In genomic region chr12:26831959-26832816, GRCh38 we compare ENCODE assay signal across 8 cellular contexts. TPM values are rescaled to one million over a fixed set of nuclear protein-coding genes. Genes with fewer than 3 reads are reported as not detected.
DNase-seq lines count a peak whose midpoint lies in the region; ATAC-seq, FAIRE-seq and TF ChIP-seq lines count a peak whose summit lies in the region.

No MANE protein-coding gene starts in this region.

- no peak overlapping the region for H2AFZ ChIP-seq in HepG2 (ENCODE audit: low read length)

- under 1% methylated on average over 13 of the region's 54 CpGs for WGBS in HepG2 (ENCODE audit: low lambda C conversion rate)

- POLR2A ChIA-PET in activated CD4-positive, alpha-beta T cell treated with anti-CD3 and anti-CD28 coated beads for 36 hours (lab: Charles Lee) = interaction anchor here (1.0 to 2.0 kb wide), 4 partner anchors 24 to 190 kb away, joined by 3 to 11 read pairs (median 4); partner anchors contain the start of gene MED21
- POLR2A ChIA-PET in HepG2 (lab: Yijun Ruan, JAX) = interaction anchor here (0.6 to 4.9 kb wide), 13 partner anchors 9 to 190 kb away, joined by 3 to 48 read pairs (median 4); partner anchors contain the start of gene MED21

- H3K27me3 Mint-ChIP-seq in activated CD4-positive, alpha-beta T cell treated with anti-CD3 and anti-CD28 coated beads for 36 hours = no peaks in the 10 kb centered on the region

- DNase-seq in GM18507 (ENCODE audit: extremely low spot score, insufficient read length, low read depth) (peak; percentile 54), NCI-H345 (lab: John Stamatoyannopoulos, UW) (peak; percentile 37), coronary artery (ENCODE audit: low spot score) (peak; percentile 85), HepG2 (ENCODE audit: low spot score) (peak; percentile 63)
- peak; percentile 82 for DNase-seq in activated CD4-positive, alpha-beta T cell treated with anti-CD3 and anti-CD28 coated beads for 36 hours
- DNase-seq in stimulated activated CD4-positive, alpha-beta T cell treated with anti-CD3 and anti-CD28 coated beads, Interleukin-4, amount 100 ng/mL, for 24 hours = peak; percentile 62

- peak; percentile 48; the same call in 1 of the 2 replicates for TF ChIP-seq RAD21 in HepG2 (CRISPR knock-in tag; IDR thresholded peaks at IDR 0.05)

- H3K4me3 Mint-ChIP-seq in activated CD4-positive, alpha-beta T cell treated with anti-CD3 and anti-CD28 coated beads for 36 hours = peak overlapping the region; percentile 96

- no peaks in the 10 kb centered on the region for H3K9me3 ChIP-seq in HepG2 (ENCODE audit: low read length)

- peaks cover 14% of the 10 kb centered on the region for H3K36me3 Mint-ChIP-seq in activated CD4-positive, alpha-beta T cell treated with anti-CD3 and anti-CD28 coated beads for 36 hours (ENCODE audit: low read depth)

- ATAC-seq in HG02938 (IDR thresholded peaks at IDR 0.05; ENCODE audit: unreplicated experiment) (peak; percentile 47), HepG2 (peak; percentile 56)
- ATAC-seq in activated CD4-positive, alpha-beta T cell treated with anti-CD3 and anti-CD28 coated beads for 36 hours = peak; percentile 65

- peak overlapping the region; percentile 99 for H3K27ac Mint-ChIP-seq in activated CD4-positive, alpha-beta T cell treated with anti-CD3 and anti-CD28 coated beads for 36 hours

- H3K4me3 ChIP-seq in coronary artery (peak overlapping the region; percentile 88), HepG2 (replicated peaks in 1 of 3; ENCODE audit: insufficient read depth in 1 of 3, low read depth in 2 of 3, low read length in 3 of 3) (peak overlapping the region; percentile 74 to 98 (median 87))

- in situ Hi-C loops in HepG2 (cut with HindIII; ENCODE audit: extremely low pct_ligation_motif_present, low pct_unique_long_range_greater_than_20kb) = no loop called here

- peak overlapping the region; percentile 83 for H3K9ac ChIP-seq in HepG2 (ENCODE audit: insufficient read depth, low read depth, low read length)

- TF ChIP-seq EP300 in HepG2 (IDR thresholded peaks at IDR 0.05; ENCODE audit: low read depth in 2 of 2, low read length in 2 of 2) = no peak
- no peak for TF ChIP-seq EP300 in HepG2 (CRISPR knock-in tag; IDR thresholded peaks at IDR 0.05; ENCODE audit: borderline replicate concordance)

- H3K4me1 ChIP-seq in HepG2 (ENCODE audit: insufficient read depth, low read length) = peaks cover 46% of the 10 kb centered on the region

- FAIRE-seq in GM18507 (lab: Jason Lieb, UNC) = peak; percentile 80
- peak; percentile 18 for FAIRE-seq in HepG2 (lab: Jason Lieb, UNC)

- H4K20me1 ChIP-seq in HepG2 (ENCODE audit: insufficient read depth, low read length) = peaks cover 47% of the 10 kb centered on the region

- 0 out of 5 replicates have a peak, but pooled peaks cover 0 to 4% of the 10 kb centered on the region in 2 experiments for H3K36me3 ChIP-seq in HepG2 (replicated peaks in 1 of 2; ENCODE audit: control insufficient read depth in 1 of 2, insufficient read depth in 2 of 2, low read length in 2 of 2)

- peak overlapping the region; percentile 80 for H3K4me2 ChIP-seq in HepG2 (ENCODE audit: low read depth, low read length)

- TF ChIP-seq POLR2A in HepG2 (IDR thresholded peaks at IDR 0.05; ENCODE audit: insufficient read depth in 1 of 2, low read depth in 2 of 2, low read length in 2 of 2) = peak; percentile 38 to 41

- CTCF ChIA-PET in activated CD4-positive, alpha-beta T cell treated with anti-CD3 and anti-CD28 coated beads for 36 hours (lab: Charles Lee) = interaction anchor here (0.6 to 3.1 kb wide), 16 partner anchors 10 to 747 kb away, joined by 3 to 14 read pairs (median 3); no protein-coding TSS in a partner anchor
- CTCF ChIA-PET in HepG2 (lab: Yijun Ruan, JAX; ENCODE audit: low intra/inter-chr PET ratio, low total read pairs) = interaction anchor here (2.0 kb wide), 1 partner anchor 14 kb away, joined by 9 read pairs; no protein-coding TSS in a partner anchor

- intact Hi-C loops in activated CD4-positive, alpha-beta T cell treated with anti-CD3 and anti-CD28 coated beads for 36 hours (cut with DNase I, micrococcal nuclease) = loop anchor here (2.0 to 10.0 kb wide), 6 partner anchors 53 to 879 kb away; partner anchors contain the start of genes MRPS35 (in 1 of the 2) and STK38L (in 1 of the 2)
- intact Hi-C loops in HepG2 (cut with micrococcal nuclease; ENCODE audit: unreplicated experiment) = loop anchor here (10.0 kb wide), 1 partner anchor 97 kb away; no protein-coding TSS in a partner anchor

- TF ChIP-seq CTCF in 22Rv1 (IDR thresholded peaks at IDR 0.05) (peak; percentile 26; the same call in 1 of the 2 replicates), coronary artery (IDR thresholded peaks at IDR 0.05) (no peak), HepG2 (CRISPR knock-in tag; IDR thresholded peaks at IDR 0.05) (peak; percentile 59)

- H3K79me2 ChIP-seq in HepG2 (ENCODE audit: insufficient read depth, low read length) = peaks cover 60% of the 10 kb centered on the region

- H3K9me3 Mint-ChIP-seq in activated CD4-positive, alpha-beta T cell treated with anti-CD3 and anti-CD28 coated beads for 36 hours (ENCODE audit: low read depth) = no peaks in the 10 kb centered on the region

- TSS peak; percentile 80 for BruUV-seq in HepG2 (replicated peaks; lab: Mats Ljungman, UMichigan)

- H3K4me1 Mint-ChIP-seq in activated CD4-positive, alpha-beta T cell treated with anti-CD3 and anti-CD28 coated beads for 36 hours = peaks cover 43% of the 10 kb centered on the region

- no peaks in the 10 kb centered on the region; a peak in 1 of 5 replicates for H3K27me3 ChIP-seq in HepG2 (ENCODE audit: control insufficient read depth in 1 of 2, insufficient read depth in 2 of 2, low read length in 2 of 2)

- peak overlapping the region; percentile 82 for H3K27ac ChIP-seq in 22Rv1
- peak overlapping the region; percentile 82 to 94 for H3K27ac ChIP-seq in coronary artery
- H3K27ac ChIP-seq in HepG2 (ENCODE audit: extremely low read length, insufficient read depth, low read length) = peak overlapping the region; percentile 71

TF ChIP-seq in HepG2, 621 proteins besides CTCF, POLR2A, EP300 and RAD21 (continues in another document):
- TF ChIP-seq ZNF746 (CRISPR knock-in tag; IDR thresholded peaks at IDR 0.05) = peak; percentile 29; the same call in 1 of the 2 replicates
- no peak for TF ChIP-seq NR2F6 (IDR thresholded peaks at IDR 0.05)
- no peak for TF ChIP-seq NR2F6 (CRISPR knock-in tag; IDR thresholded peaks at IDR 0.05)
- TF ChIP-seq POLR2G (IDR thresholded peaks at IDR 0.05; ENCODE audit: low read depth, low read length) = peak; percentile 54; the same call in 1 of the 2 replicates
- no peak for TF ChIP-seq ZNF883 (CRISPR knock-in tag; IDR thresholded peaks at IDR 0.05; ENCODE audit: not compliant biosample characterization)
- 0 out of 2 replicates have a peak, but pooled peaks have one; percentile 41 for TF ChIP-seq AKAP8 (CRISPR knock-in tag; IDR thresholded peaks at IDR 0.05)
- peak; percentile 76; the same call in 1 of the 2 replicates for TF ChIP-seq KAT7 (CRISPR knock-in tag; IDR thresholded peaks at IDR 0.05; ENCODE audit: borderline replicate concordance)
- 0 out of 2 replicates have a peak, but pooled peaks have one; percentile 32 for TF ChIP-seq PATZ1 (CRISPR knock-in tag; IDR thresholded peaks at IDR 0.05)
- TF ChIP-seq NR3C1 (CRISPR knock-in tag; IDR thresholded peaks at IDR 0.05) = no peak
- no peak for TF ChIP-seq MTF1 (CRISPR knock-in tag; IDR thresholded peaks at IDR 0.05)
- TF ChIP-seq ZNF484 (CRISPR knock-in tag; IDR thresholded peaks at IDR 0.05; ENCODE audit: borderline replicate concordance, low read depth) = no peak
- TF ChIP-seq HOXA9 (CRISPR knock-in tag; IDR thresholded peaks at IDR 0.05; ENCODE audit: borderline replicate concordance) = peak; percentile 71; the same call in 1 of the 2 replicates

RNA-seq across cellular contexts. Expression of gene ITPR2, which starts 0.8 kb away (rescaled TPM):
- total RNA-seq in activated CD4-positive, alpha-beta T cell treated with anti-CD3 and anti-CD28 coated beads for 36 hours = 10 to 100 TPM; 27.3 to 28.6 TPM
- total RNA-seq in HepG2 (2016; rRNA removed; fragmentation: Illumina TruSeq; extraction: Trizol) = 77.6 and 81.9 TPM in 2 replicates
- 59.0 and 66.4 TPM in 2 replicates for total RNA-seq in HepG2 (2016; cell fraction: cytosol; rRNA removed; fragmentation: Illumina TruSeq; extraction: Trizol; ENCODE audit: low read depth)
- 71.0 and 73.8 TPM in 2 replicates for total RNA-seq in HepG2 (2016; cell fraction: insoluble cytoplasmic fraction; rRNA removed; fragmentation: Illumina TruSeq; extraction: Trizol)
- total RNA-seq in HepG2 (2016; cell fraction: membrane; rRNA removed; fragmentation: Illumina TruSeq; extraction: Trizol) = 62.7 and 81.8 TPM in 2 replicates
- 194 and 200 TPM in 2 replicates for total RNA-seq in HepG2 (2016; cell fraction: nucleus; rRNA removed; fragmentation: Illumina TruSeq; extraction: Trizol)
- 24.6 and 31.9 TPM in 2 replicates for polyA plus RNA-seq in HepG2 (2011; rRNA removed)
- polyA plus RNA-seq in HepG2 (2011; cell fraction: cytosol; rRNA removed) = 13.5 and 20.5 TPM in 2 replicates
- 39.1 and 45.5 TPM in 2 replicates for polyA plus RNA-seq in HepG2 (2011; cell fraction: nucleus; rRNA removed)
- polyA plus RNA-seq in HepG2 (2012) = 36.3 and 47.9 TPM in 2 replicates
- polyA plus RNA-seq in HepG2 (2016; cell fraction: cytosol; fragmentation: Illumina TruSeq; extraction: Trizol; ENCODE audit: low read depth) = 1.3 TPM in 2 replicates
- polyA plus RNA-seq in HepG2 (2016; cell fraction: insoluble cytoplasmic fraction; fragmentation: Illumina TruSeq; extraction: Trizol; ENCODE audit: low read depth) = 25.7 and 26.0 TPM in 2 replicates
- 2.3 and 2.9 TPM in 2 replicates for polyA plus RNA-seq in HepG2 (2016; cell fraction: membrane; fragmentation: Illumina TruSeq; extraction: Trizol; ENCODE audit: low read depth)
- 31.0 and 34.9 TPM in 2 replicates for polyA plus RNA-seq in HepG2 (2016; cell fraction: nucleus; fragmentation: Illumina TruSeq; extraction: Trizol; ENCODE audit: insufficient read depth, low read depth)
- polyA minus RNA-seq in HepG2 (2011; rRNA and poly(A)+ RNA removed; ENCODE audit: low replicate concordance) = 18.0 and 90.0 TPM in 2 replicates
- 91.7 and 111 TPM in 2 replicates for polyA minus RNA-seq in HepG2 (2011; cell fraction: cytosol; rRNA and poly(A)+ RNA removed)
- polyA minus RNA-seq in HepG2 (2011; cell fraction: nucleus; rRNA and poly(A)+ RNA removed) = 640 and 673 TPM in 2 replicates

Comparison
In these comparisons a context has a peak if more than half of its experiments do, and no peak if none do; other contexts are left out.
1. Peak in every context shown above with its lines: DNase-seq, ATAC-seq, H3K4me3 ChIP-seq and H3K27ac ChIP-seq.